ENCODE assay signal across 16 cellular contexts in the genomic region with DNA sequence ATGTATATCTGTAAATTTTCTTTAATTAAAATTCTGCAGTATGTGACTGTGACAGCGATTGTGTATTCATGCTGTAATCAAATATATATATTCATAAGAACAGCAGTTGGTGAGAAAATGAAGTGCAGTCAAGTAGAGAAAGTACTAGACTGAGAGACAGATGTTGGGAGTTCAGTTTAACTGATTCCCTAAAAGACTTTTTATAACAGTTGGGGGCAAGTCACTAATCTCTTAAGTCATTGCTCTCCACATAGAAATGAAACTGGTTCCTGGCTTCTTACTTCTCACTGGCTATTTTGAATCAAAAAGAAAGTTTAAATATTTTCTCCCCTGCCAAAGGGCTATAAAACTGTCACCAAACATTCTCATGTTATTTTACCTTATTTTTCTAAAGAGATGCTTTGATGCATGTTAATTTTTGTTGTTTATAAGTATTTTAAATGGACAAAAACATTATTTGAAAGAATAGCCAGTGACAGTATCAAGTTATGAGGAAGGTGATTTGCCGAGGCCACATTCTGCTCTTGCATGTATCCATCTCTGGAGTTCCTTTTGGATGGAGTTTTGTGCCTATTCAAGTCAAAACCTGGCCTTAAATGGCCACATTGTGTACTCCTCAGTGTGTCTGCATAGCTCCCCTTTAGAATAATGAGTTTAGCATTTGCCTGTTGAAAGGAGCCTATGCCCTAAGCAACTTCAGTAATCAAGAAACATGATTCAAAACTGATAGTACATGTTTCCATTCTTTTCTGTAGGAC. TPM values are rescaled to one million over a fixed set of nuclear protein-coding genes. Genes with fewer than 3 reads are reported as not detected.
DNase-seq lines count a peak whose midpoint lies in the region; ATAC-seq, FAIRE-seq and TF ChIP-seq lines count a peak whose summit lies in the region.
"Had no signal": no experiment of that assay in that cellular context is flagged by ENCODE, and none has a peak within 500 bp of the region (broad histone marks: within the 10 kb centered on the region; RNA-seq: fewer than 3 reads in every experiment).

No MANE protein-coding gene starts in this region.

- H3K4me1 ChIP-seq in BLaER1 (peaks cover 10% of the 10 kb centered on the region; the same call in 1 of the 2 replicates), HUES48 (ENCODE audit: control insufficient read depth, insufficient read depth, low read length) (peaks cover 5% of the 10 kb centered on the region; the same call in 1 of the 2 replicates), K562 (replicated peaks in 1 of 2; ENCODE audit: control insufficient read depth in 2 of 2, insufficient read depth in 2 of 2, low read length in 2 of 2) (peaks cover 0 to 15% of the 10 kb centered on the region in 2 experiments; a peak in 3 of 5 replicates)

- H4K20me1 ChIP-seq in BLaER1: no peaks in the 10 kb centered on the region
- H4K20me1 ChIP-seq in K562 (replicated peaks; ENCODE audit: control insufficient read depth, insufficient read depth, low read length): no peaks in the 10 kb centered on the region

- no peaks in the 10 kb centered on the region for H3K79me2 ChIP-seq in K562 (ENCODE audit: control insufficient read depth, insufficient read depth, low read length)

- no peak for TF ChIP-seq RAD21 in K562 (CRISPR knock-in tag; conservative IDR thresholded peaks at IDR 0.05 in 1 of 2, IDR thresholded peaks at IDR 0.05 in 1 of 2)

- no TSS peak for BruUV-seq in K562 (replicated peaks; lab: Mats Ljungman, UMichigan)

- H3K27me3 Mint-ChIP-seq in activated CD8-positive, alpha-beta memory T cell treated with anti-CD3 and anti-CD28 coated beads, Interleukin-2, amount 10 ng/mL, durations not matched to agents 7 days and 5 days: no peaks in the 10 kb centered on the region
- H3K27me3 Mint-ChIP-seq: CD8-positive, alpha-beta memory T cell had no signal

- H3K27ac ChIP-seq in BLaER1: no peak overlapping the region
- H3K27ac ChIP-seq in HUES48 (ENCODE audit: low read depth, low read length): peak overlapping the region; percentile 37
- peak overlapping the region; percentile 60; the same call in 1 of the 3 replicates for H3K27ac ChIP-seq in K562 (ENCODE audit: extremely low read depth, low read depth, low read length)

- ATAC-seq in K562: peak; percentile 60
- no peak for ATAC-seq in activated CD8-positive, alpha-beta memory T cell treated with anti-CD3 and anti-CD28 coated beads, Interleukin-2, amount 10 ng/mL, durations not matched to agents 7 days and 5 days
- no peak for ATAC-seq in HG03159 (IDR thresholded peaks at IDR 0.05; ENCODE audit: unreplicated experiment)
- no peak for ATAC-seq in activated naive CD4-positive, alpha-beta T cell treated with anti-CD3 and anti-CD28 coated beads, Interleukin-2, amount 50 U/mL, for 72 hours

- no peak for FAIRE-seq in K562 (lab: Jason Lieb, UNC)

- peaks cover 3% of the 10 kb centered on the region for H3K4me1 Mint-ChIP-seq in activated CD8-positive, alpha-beta memory T cell treated with anti-CD3 and anti-CD28 coated beads, Interleukin-2, amount 10 ng/mL, durations not matched to agents 7 days and 5 days

- no peaks in the 10 kb centered on the region for H3K9me3 ChIP-seq in BLaER1
- no peaks in the 10 kb centered on the region for H3K9me3 ChIP-seq in HUES48 (ENCODE audit: control insufficient read depth, insufficient read depth, low read length)
- no peaks in the 10 kb centered on the region for H3K9me3 ChIP-seq in K562 (replicated peaks; ENCODE audit: control insufficient read depth, insufficient read depth, low read depth, low read length)
- H3K9me3 ChIP-seq: BE2C, SK-N-SH had no signal

- intact Hi-C loops in K562 (cut with micrococcal nuclease): no loop called here

- H3K4me2 ChIP-seq in BLaER1 (peak overlapping the region; percentile 24; the same call in 1 of the 2 replicates), K562 (ENCODE audit: insufficient read depth, low read length) (peak overlapping the region; percentile 37; the same call in 1 of the 2 replicates)
- H3K4me2 ChIP-seq: SK-N-SH had no signal

- no peaks in the 10 kb centered on the region for H3K9me3 Mint-ChIP-seq in activated CD8-positive, alpha-beta memory T cell treated with anti-CD3 and anti-CD28 coated beads, Interleukin-2, amount 10 ng/mL, durations not matched to agents 7 days and 5 days (ENCODE audit: low read depth)
- no peaks in the 10 kb centered on the region for H3K9me3 Mint-ChIP-seq in activated naive CD4-positive, alpha-beta T cell treated with anti-CD3 and anti-CD28 coated beads, Interleukin-2, amount 50 U/mL, for 72 hours
- H3K9me3 Mint-ChIP-seq: CD8-positive, alpha-beta memory T cell had no signal

- CTCF ChIA-PET in K562 (lab: Yijun Ruan, JAX; ENCODE audit: low intra/inter-chr PET ratio): no interaction called here
- CTCF ChIA-PET in activated CD8-positive, alpha-beta memory T cell treated with anti-CD3 and anti-CD28 coated beads, Interleukin-2, amount 10 ng/mL, durations not matched to agents 7 days and 5 days (lab: Charles Lee): no interaction called here

- H3K4me3 ChIP-seq in BLaER1 (no peak overlapping the region), HUES48 (ENCODE audit: low read depth, low read length) (no peak overlapping the region), K562 (no peak overlapping the region)

- no peak for TF ChIP-seq POLR2A in K562 (conservative IDR thresholded peaks at IDR 0.05)

- H3K27me3 ChIP-seq in BLaER1: no peaks in the 10 kb centered on the region
- no peaks in the 10 kb centered on the region for H3K27me3 ChIP-seq in HUES48 (ENCODE audit: control insufficient read depth, insufficient read depth, low read length)
- H3K27me3 ChIP-seq in K562 (ENCODE audit: control insufficient read depth in 2 of 2, insufficient read depth in 2 of 2, low read length in 2 of 2): no peaks in the 10 kb centered on the region
- H3K27me3 ChIP-seq: BE2C had no signal

- in situ Hi-C loops in K562 (cut with MboI) (no loop called here), ACHN (cut with HindIII; ENCODE audit: low pct_ligation_motif_present, low pct_unique_long_range_greater_than_20kb, low sequenced_read_pairs) (no loop called here)

- no peak overlapping the region for H3K4me3 Mint-ChIP-seq in activated CD8-positive, alpha-beta memory T cell treated with anti-CD3 and anti-CD28 coated beads, Interleukin-2, amount 10 ng/mL, durations not matched to agents 7 days and 5 days
- H3K4me3 Mint-ChIP-seq: CD8-positive, alpha-beta memory T cell had no signal

- H3K36me3 ChIP-seq in BLaER1: peaks cover 29% of the 10 kb centered on the region
- H3K36me3 ChIP-seq in HUES48 (ENCODE audit: control insufficient read depth, insufficient read depth, low read length): peaks cover 25% of the 10 kb centered on the region
- H3K36me3 ChIP-seq in K562 (ENCODE audit: control insufficient read depth, insufficient read depth, low read length): peaks cover 27% of the 10 kb centered on the region

- POLR2A ChIA-PET in K562 (lab: Yijun Ruan, JAX): interaction anchor here (1.0 kb wide), 1 partner anchor 500 kb away, joined by 3 read pairs; no protein-coding TSS in a partner anchor

- DNase-seq in NCI-H526 treated with DMSO at 0.1 percent for 48 hours (lab: John Stamatoyannopoulos, UW) (peak; percentile 29), K562 (ENCODE audit: extremely low read depth in 1 of 4, low spot score in 3 of 4) (no peak), ACHN (no peak)
- DNase-seq in activated CD8-positive, alpha-beta memory T cell treated with anti-CD3 and anti-CD28 coated beads, Interleukin-2, amount 10 ng/mL, durations not matched to agents 7 days and 5 days: no peak
- no peak for DNase-seq in activated naive CD4-positive, alpha-beta T cell treated with anti-CD3 and anti-CD28 coated beads, Interleukin-2, amount 50 U/mL, for 72 hours (ENCODE audit: low spot score in 2 of 2)
- DNase-seq: BE2C; CD8-positive, alpha-beta memory T cell; H7; KBM-7; NCI-H1092; NCI-H187; NK-92 treated with Interleukin-12 subunit alpha and Interleukin-12 subunit beta, amount 100 ng/mL, for 24 hours; SK-N-SH had no signal

- H3K36me3 Mint-ChIP-seq in activated CD8-positive, alpha-beta memory T cell treated with anti-CD3 and anti-CD28 coated beads, Interleukin-2, amount 10 ng/mL, durations not matched to agents 7 days and 5 days: peaks cover 19% of the 10 kb centered on the region
- peaks cover 0 to 15% of the 10 kb centered on the region in 2 donors for H3K36me3 Mint-ChIP-seq in activated naive CD4-positive, alpha-beta T cell treated with anti-CD3 and anti-CD28 coated beads, Interleukin-2, amount 50 U/mL, for 72 hours

- peak overlapping the region; percentile 15 for H2AFZ ChIP-seq in K562 (ENCODE audit: low read depth, low read length)

- no peak overlapping the region for H3K27ac Mint-ChIP-seq in activated CD8-positive, alpha-beta memory T cell treated with anti-CD3 and anti-CD28 coated beads, Interleukin-2, amount 10 ng/mL, durations not matched to agents 7 days and 5 days
- no peak overlapping the region for H3K27ac Mint-ChIP-seq in activated naive CD4-positive, alpha-beta T cell treated with anti-CD3 and anti-CD28 coated beads, Interleukin-2, amount 50 U/mL, for 72 hours

- no peaks in the 10 kb centered on the region for H3K9me1 ChIP-seq in K562 (ENCODE audit: control insufficient read depth, insufficient read depth, low read length)

- H3K9ac ChIP-seq in BLaER1 (no peak overlapping the region), HUES48 (ENCODE audit: low read depth, low read length) (no peak overlapping the region), K562 (ENCODE audit: insufficient read depth in 1 of 2, low read depth in 2 of 2, low read length in 2 of 2) (peak overlapping the region in 1 of 2 experiments; percentile 22; a peak in 1 of 4 replicates)
- H3K9ac ChIP-seq: SK-N-SH had no signal

- TF ChIP-seq CTCF in K562 (IDR thresholded peaks at IDR 0.05 in 2 of 3, conservative IDR thresholded peaks at IDR 0.05 in 1 of 3; ENCODE audit: insufficient read depth in 2 of 3, low read depth in 1 of 3, low read length in 3 of 3): no peak

- WGBS in K562 (ENCODE audit: insufficient coverage, low coverage, missing lambda C conversion rate): 37% methylated on average over 2 of the region's 2 CpGs

- TF ChIP-seq EP300 in K562 (IDR thresholded peaks at IDR 0.05; ENCODE audit: low read length): no peak

RNA-seq across cellular contexts. Expression of a gene that starts 30.8 kb away (rescaled TPM):
- total RNA-seq in K562 (2011; cell fraction: chromatin; rRNA removed; ENCODE audit: low replicate concordance): 14.5 and 61.2 TPM in 2 replicates
- total RNA-seq in K562 (2011; cell fraction: nucleolus; rRNA removed): 5.3 and 9.7 TPM in 2 replicates
- total RNA-seq in K562 (2011; cell fraction: nucleoplasm; rRNA removed): 15.5 and 17.3 TPM in 2 replicates
- total RNA-seq in K562 (2014; rRNA removed) (20.8 and 24.3 TPM in 2 replicates), K562 (2014; rRNA removed; fragmentation: Illumina TruSeq; extraction: Trizol) (35.9 and 39.9 TPM in 2 replicates), K562 (2015; rRNA removed; fragmentation: Illumina TruSeq; extraction: Trizol) (38.6 and 40.1 TPM in 2 replicates), K562 (2021) (26.2 TPM in 2 replicates)
- polyA plus RNA-seq in K562 (2011; rRNA removed) (24.1 and 34.4 TPM in 2 replicates), K562 (2014; fragmentation: Illumina TruSeq; extraction: Trizol) (42.8 and 45.5 TPM in 2 replicates), K562 (2014; fragmentation: Nextera tagmentation; extraction: Ambion mirVana) (10 to 100 TPM; 16.0 to 19.5 TPM), K562 (2014; rRNA removed) (25.7 and 34.2 TPM in 2 replicates)
- 6.3 and 12.1 TPM in 2 replicates for polyA plus RNA-seq in K562 (2011; cell fraction: cytosol; rRNA removed)
- polyA plus RNA-seq in K562 (2011; cell fraction: nucleus; rRNA removed): 41.1 and 53.7 TPM in 2 replicates
- 23.4 and 30.5 TPM in 2 replicates for polyA plus RNA-seq in K562 (2012)
- 44.5 and 53.7 TPM in 2 replicates for polyA minus RNA-seq in K562 (2011; rRNA and poly(A)+ RNA removed)
- 10.1 and 12.6 TPM in 2 replicates for polyA minus RNA-seq in K562 (2011; cell fraction: cytosol; rRNA and poly(A)+ RNA removed)
- polyA minus RNA-seq in K562 (2011; cell fraction: nucleus; rRNA and poly(A)+ RNA removed): 20.9 and 37.4 TPM in 2 replicates
- 10 to 100 TPM; 24.2 to 26.9 TPM for total RNA-seq in activated CD8-positive, alpha-beta memory T cell treated with anti-CD3 and anti-CD28 coated beads, Interleukin-2, amount 10 ng/mL, durations not matched to agents 7 days and 5 days
- total RNA-seq in activated naive CD4-positive, alpha-beta T cell treated with anti-CD3 and anti-CD28 coated beads, Interleukin-2, amount 50 U/mL, for 72 hours: 10 to 100 TPM; 29.3 to 31.8 TPM
